ENCODE assay signal across 7 cellular contexts in genomic region chr6:121335111-121336008, GRCh38. TPM values are rescaled to one million over a fixed set of nuclear protein-coding genes. Genes with fewer than 3 reads are reported as not detected.
DNase-seq lines count a peak whose midpoint lies in the region; ATAC-seq and TF ChIP-seq lines count a peak whose summit lies in the region.

No MANE protein-coding gene starts in this region.

- TF ChIP-seq CTCF in astrocyte of the cerebellum (IDR thresholded peaks at IDR 0.05; ENCODE audit: low read depth, low read length, missing control alignments) (no peak), testis (IDR thresholded peaks at IDR 0.05) (no peak)

- H3K4me1 ChIP-seq in testis, result no peaks in the 10 kb centered on the region

- DNase-seq in astrocyte of the cerebellum (ENCODE audit: low read depth) (no peak), kidney glomerular epithelial cell (lab: John Stamatoyannopoulos, UW) (peak; percentile 78), testis (no peak)
- DNase-seq in stimulated activated CD4-positive, alpha-beta T cell treated with anti-CD3 and anti-CD28 coated beads, Interleukin-12 subunit alpha, Interleukin-12 subunit beta, amount 100 ng/mL, for 4 hours, result no peak

- TF ChIP-seq POLR2A in testis (IDR thresholded peaks at IDR 0.05), result no peak

- no peaks in the 10 kb centered on the region for H3K36me3 ChIP-seq in KOPT-K1 (ENCODE audit: insufficient read depth, low read length)
- no peaks in the 10 kb centered on the region for H3K36me3 ChIP-seq in testis (ENCODE audit: low read depth, missing control alignments)

- 34 to 38% methylated on average over 13 of the region's 13 CpGs for WGBS in testis, 2 donors

- H3K9me3 ChIP-seq in KOPT-K1 (ENCODE audit: insufficient read depth, low read length, poor library complexity, severe bottlenecking) (no peaks in the 10 kb centered on the region), testis (no peaks in the 10 kb centered on the region)

- peak overlapping the region; percentile 68 for H3K4me3 ChIP-seq in astrocyte of the cerebellum (ENCODE audit: low read depth, low read length)
- peak overlapping the region; percentile 56 to 85 for H3K4me3 ChIP-seq in testis

- in situ Hi-C loops in astrocyte of the cerebellum (cut with HindIII; ENCODE audit: low sequenced_read_pairs), result no loop called here

- H3K27ac ChIP-seq in KOPT-K1 (ENCODE audit: low read depth, low read length, poor library complexity, severe bottlenecking), result peak overlapping the region; percentile 76
- H3K27ac ChIP-seq in testis, result peak overlapping the region; percentile 89 to 99

- intact Hi-C loops in testis (cut with DNase I; ENCODE audit: low total_unique reads), result no loop called here

- ATAC-seq in GM18907 (IDR thresholded peaks at IDR 0.05; ENCODE audit: unreplicated experiment) (peak; percentile 2), GM21825 (IDR thresholded peaks at IDR 0.05; ENCODE audit: unreplicated experiment) (no peak)

- no peaks in the 10 kb centered on the region for H3K27me3 ChIP-seq in testis

RNA-seq across cellular contexts. Expression of gene TBC1D32, which starts 1.1 kb away (rescaled TPM):
- total RNA-seq in testis, result 10 to 100 TPM; 22.1 to 37.4 TPM
- 9.3 TPM for polyA plus RNA-seq in testis (ENCODE audit: insufficient read depth, low read depth, low replicate concordance)
